In the genomic region with DNA sequence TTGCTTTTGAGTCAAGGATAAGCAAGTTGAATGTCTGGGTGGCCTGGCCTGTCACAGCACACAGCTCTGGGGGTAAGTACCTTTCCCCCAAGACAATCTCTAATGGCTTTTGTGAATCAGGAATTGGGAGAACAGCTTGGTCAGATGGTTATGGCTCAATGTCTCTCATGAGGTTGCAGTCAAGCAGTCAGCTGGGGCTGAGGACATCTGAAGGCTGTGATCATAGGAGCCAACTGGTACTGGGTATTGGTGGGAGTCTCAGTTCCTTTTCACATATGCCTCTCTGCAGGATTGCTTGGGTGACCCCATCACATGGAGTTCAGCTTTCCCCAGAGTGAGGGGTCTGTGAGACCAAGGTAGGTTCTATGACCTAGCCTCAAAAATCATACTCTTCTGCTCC, we compare ENCODE assay signal across 20 cellular contexts. TPM values are rescaled to one million over a fixed set of nuclear protein-coding genes. Genes with fewer than 3 reads are reported as not detected.
DNase-seq lines count a peak whose midpoint lies in the region; ATAC-seq and TF ChIP-seq lines count a peak whose summit lies in the region.
"Had no signal": no experiment of that assay in that cellular context is flagged by ENCODE, and none has a peak within 500 bp of the region (broad histone marks: within the 10 kb centered on the region; RNA-seq: fewer than 3 reads in every experiment).

No MANE protein-coding gene starts in this region.

- ATAC-seq in GM23338 (no peak), left lung (peak; percentile 32), upper lobe of right lung (peak; percentile 74)
- ATAC-seq: GM12878 had no signal

- H3K4me3 ChIP-seq in GM23338 (no peak overlapping the region), left lung (no peak overlapping the region), upper lobe of right lung (no peak overlapping the region), neural progenitor cell (no peak overlapping the region)
- H3K4me3 ChIP-seq: GM12878 had no signal

- H3K4me1 ChIP-seq in GM23338 (ENCODE audit: insufficient read depth) (peaks cover 9% of the 10 kb centered on the region), left lung (peaks cover 0 to 10% of the 10 kb centered on the region in 2 donors), upper lobe of right lung (no peaks in the 10 kb centered on the region), neural progenitor cell (no peaks in the 10 kb centered on the region)
- H3K4me1 ChIP-seq: BE2C had no signal

- H3K27me3 Mint-ChIP-seq in GM23338 (ENCODE audit: insufficient read depth, low read depth, poor library complexity) (peaks cover 1% of the 10 kb centered on the region), neural progenitor cell (ENCODE audit: insufficient read depth, low read depth) (peaks cover 3% of the 10 kb centered on the region)

- no peak overlapping the region for H3K9ac ChIP-seq in neural progenitor cell

- peaks cover 14% of the 10 kb centered on the region; the same call in 1 of the 2 replicates for H3K9me2 ChIP-seq in GM23338 (ENCODE audit: insufficient read depth)

- H3K4me3 Mint-ChIP-seq in GM23338 (no peak overlapping the region), neural progenitor cell (no peak overlapping the region)
- H3K4me3 Mint-ChIP-seq: CD4-positive, CD25-positive, alpha-beta regulatory T cell; CD8-positive, alpha-beta memory T cell; IgD-negative memory B cell had no signal

- H3K4me1 Mint-ChIP-seq in GM23338, result peaks cover 13% of the 10 kb centered on the region
- H3K4me1 Mint-ChIP-seq in neural progenitor cell, result peaks cover 4% of the 10 kb centered on the region
- H3K4me1 Mint-ChIP-seq: CD4-positive, CD25-positive, alpha-beta regulatory T cell; CD8-positive, alpha-beta memory T cell; IgD-negative memory B cell had no signal

- no peaks in the 10 kb centered on the region for H3K9me3 Mint-ChIP-seq in GM23338
- no peaks in the 10 kb centered on the region for H3K9me3 Mint-ChIP-seq in neural progenitor cell
- H3K9me3 Mint-ChIP-seq: CD4-positive, CD25-positive, alpha-beta regulatory T cell; IgD-negative memory B cell had no signal

- intact Hi-C loops in left lung (cut with DNase I), result no loop called here
- intact Hi-C loops in upper lobe of right lung (cut with DNase I), result no loop called here

- H3K36me3 ChIP-seq in GM23338 (ENCODE audit: insufficient read depth) (no peaks in the 10 kb centered on the region), left lung (no peaks in the 10 kb centered on the region), upper lobe of right lung (no peaks in the 10 kb centered on the region), neural progenitor cell (no peaks in the 10 kb centered on the region)
- H3K36me3 ChIP-seq: BE2C had no signal

- DNase-seq in GM23338 (ENCODE audit: low spot score) (no peak), MV-4-11 (lab: John Stamatoyannopoulos, UW) (peak; percentile 25), left lung (no peak), upper lobe of right lung (no peak), neural progenitor cell (ENCODE audit: low spot score) (no peak), epidermal melanocyte (ENCODE audit: insufficient read length, low spot score) (no peak)
- no peak for DNase-seq in activated CD4-positive, alpha-beta T cell treated with anti-CD3 and anti-CD28 coated beads for 4 hours
- DNase-seq: BE2C; C1 segment of cervical spinal cord; CD4-positive, CD25-positive, alpha-beta regulatory T cell; CD8-positive, alpha-beta memory T cell; COR-L47; DMS 273 treated with DMSO at 0.1 percent for 48 hours; DMS53; DND-41; EL; HCEC 1CT had no signal

- H3K9me3 ChIP-seq in left lung, result no peaks in the 10 kb centered on the region
- H3K9me3 ChIP-seq in upper lobe of right lung, result no peaks in the 10 kb centered on the region
- H3K9me3 ChIP-seq in neural progenitor cell (ENCODE audit: low read depth), result no peaks in the 10 kb centered on the region
- H3K9me3 ChIP-seq: BE2C had no signal

- H3K4me2 ChIP-seq in GM23338, result no peak overlapping the region
- H3K4me2 ChIP-seq in neural progenitor cell, result no peak overlapping the region

- H3F3A ChIP-seq in GM23338 (replicated peaks; ENCODE audit: low read depth) (no peaks in the 10 kb centered on the region), neural progenitor cell (ENCODE audit: low read depth) (no peaks in the 10 kb centered on the region)

- H3K27ac ChIP-seq in GM23338 (ENCODE audit: low read depth), result no peak overlapping the region
- no peak overlapping the region for H3K27ac ChIP-seq in left lung
- no peak overlapping the region for H3K27ac ChIP-seq in upper lobe of right lung
- no peak overlapping the region for H3K27ac ChIP-seq in neural progenitor cell

- H3K27ac Mint-ChIP-seq in GM23338 (no peak overlapping the region), neural progenitor cell (no peak overlapping the region)
- H3K27ac Mint-ChIP-seq: CD4-positive, CD25-positive, alpha-beta regulatory T cell had no signal

- H3K79me2 ChIP-seq in GM23338 (replicated peaks; ENCODE audit: insufficient read depth), result no peaks in the 10 kb centered on the region
- no peaks in the 10 kb centered on the region for H3K79me2 ChIP-seq in neural progenitor cell (ENCODE audit: low read depth)

- H3K27me3 ChIP-seq in GM23338 (ENCODE audit: insufficient read depth), result no peaks in the 10 kb centered on the region
- no peaks in the 10 kb centered on the region for H3K27me3 ChIP-seq in left lung
- no peaks in the 10 kb centered on the region for H3K27me3 ChIP-seq in upper lobe of right lung
- no peaks in the 10 kb centered on the region for H3K27me3 ChIP-seq in neural progenitor cell
- H3K27me3 ChIP-seq: BE2C had no signal

- H4K20me1 ChIP-seq in GM23338 (replicated peaks; ENCODE audit: insufficient read depth) (no peaks in the 10 kb centered on the region), neural progenitor cell (ENCODE audit: low read depth) (no peaks in the 10 kb centered on the region)

- H2AFZ ChIP-seq in GM23338 (peak overlapping the region; percentile 13; the same call in 1 of the 2 replicates), neural progenitor cell (replicated peaks) (no peak overlapping the region)

- TF ChIP-seq CTCF in GM23338 (conservative IDR thresholded peaks at IDR 0.05; ENCODE audit: low read depth in 2 of 2), result no peak
- no peak for TF ChIP-seq CTCF in left lung (IDR thresholded peaks at IDR 0.05)
- no peak for TF ChIP-seq CTCF in upper lobe of right lung (IDR thresholded peaks at IDR 0.05)
- TF ChIP-seq CTCF in neural progenitor cell (IDR thresholded peaks at IDR 0.05), result no peak

- no peaks in the 10 kb centered on the region for H3K36me3 Mint-ChIP-seq in GM23338 (ENCODE audit: low read depth)
- H3K36me3 Mint-ChIP-seq in neural progenitor cell, result no peaks in the 10 kb centered on the region
- H3K36me3 Mint-ChIP-seq: CD4-positive, CD25-positive, alpha-beta regulatory T cell; CD8-positive, alpha-beta memory T cell; IgD-negative memory B cell had no signal

TF ChIP-seq in GM23338, 12 proteins besides CTCF, POLR2A, EP300 and RAD21 (continues in another document):
- TF ChIP-seq POLR2AphosphoS5 (IDR thresholded peaks at IDR 0.05; ENCODE audit: low read depth) (no peak), STAT1 (IDR thresholded peaks at IDR 0.05; ENCODE audit: unreplicated experiment) (no peak), ETS1 (IDR thresholded peaks at IDR 0.05) (no peak), EZH2phosphoT487 (IDR thresholded peaks at IDR 0.05; ENCODE audit: unreplicated experiment) (no peak)

RNA-seq across cellular contexts. Expression of gene TMEM158, which starts 33.1 kb away (rescaled TPM):
- 16.9 and 19.6 TPM in 2 replicates for total RNA-seq in GM23338 (2014; rRNA removed; shearing (Covaris generic))
- 9.6 and 12.8 TPM in 2 replicates for polyA plus RNA-seq in GM23338 (2016; fragmentation: Nextera tagmentation; extraction: Ambion mirVana)
- 1 to 10 TPM; 3.6 to 3.7 TPM for total RNA-seq in left lung
- total RNA-seq in upper lobe of right lung, result 2.1 TPM
- 2.7 and 5.5 TPM in 2 replicates for total RNA-seq in neural progenitor cell (ENCODE audit: low replicate concordance)
- total RNA-seq: G401, GM12878 had no signal
- polyA plus RNA-seq: CD4-positive, CD25-positive, alpha-beta regulatory T cell; CD8-positive, alpha-beta memory T cell; GM12878; IgD-negative memory B cell had no signal
